8 cellular contexts compared by ENCODE assay signal in genomic region chr19:35628264-35628564, GRCh38. TPM values are rescaled to one million over a fixed set of nuclear protein-coding genes. Genes with fewer than 3 reads are reported as not detected.
DNase-seq lines count a peak whose midpoint lies in the region; FAIRE-seq and TF ChIP-seq lines count a peak whose summit lies in the region.

No MANE protein-coding gene starts in this region.

- TF ChIP-seq CTCF in endothelial cell (IDR thresholded peaks at IDR 0.05; ENCODE audit: unreplicated experiment) (no peak), osteocyte (IDR thresholded peaks at IDR 0.05) (no peak)

- peaks cover 15% of the 10 kb centered on the region for H3K4me1 ChIP-seq in CD8-positive, alpha-beta memory T cell (ENCODE audit: insufficient read depth, low read length)
- H3K4me1 ChIP-seq in NT2/D1 (ENCODE audit: insufficient read depth, insufficient read length), result peaks cover 2% of the 10 kb centered on the region

- no peaks in the 10 kb centered on the region for H3K9me3 ChIP-seq in CD8-positive, alpha-beta memory T cell (ENCODE audit: low read length)
- no peaks in the 10 kb centered on the region for H3K9me3 ChIP-seq in NT2/D1 (ENCODE audit: insufficient read depth, low read length)

- peak overlapping the region; percentile 91 to 99 (median 95) for H3K4me3 Mint-ChIP-seq in CD8-positive, alpha-beta memory T cell
- H3K4me3 Mint-ChIP-seq in endothelial cell (ENCODE audit: unreplicated experiment) (peak overlapping the region; percentile 98), osteocyte (ENCODE audit: unreplicated experiment) (peak overlapping the region; percentile 96)

- peaks cover 5 to 41% (median 8%) of the 10 kb centered on the region in 3 donors for H3K36me3 Mint-ChIP-seq in CD8-positive, alpha-beta memory T cell
- H3K36me3 Mint-ChIP-seq in endothelial cell (ENCODE audit: low read depth, unreplicated experiment), result peaks cover 30% of the 10 kb centered on the region
- H3K36me3 Mint-ChIP-seq in osteocyte (ENCODE audit: unreplicated experiment), result peaks cover 25% of the 10 kb centered on the region

- H3K27ac Mint-ChIP-seq in CD8-positive, alpha-beta memory T cell, result peak overlapping the region; percentile 88 to 100 (median 97)
- H3K27ac Mint-ChIP-seq in endothelial cell (ENCODE audit: unreplicated experiment), result peak overlapping the region; percentile 97
- peak overlapping the region; percentile 92 for H3K27ac Mint-ChIP-seq in osteocyte (ENCODE audit: unreplicated experiment)

- peak overlapping the region; percentile 66 for H3K9ac ChIP-seq in NT2/D1 (ENCODE audit: insufficient read length, low read depth)

- H3K36me3 ChIP-seq in CD8-positive, alpha-beta memory T cell (ENCODE audit: insufficient read depth, low read length), result peaks cover 28% of the 10 kb centered on the region
- peaks cover 29% of the 10 kb centered on the region for H3K36me3 ChIP-seq in NT2/D1 (ENCODE audit: insufficient read depth, insufficient read length, low read length)

- in situ Hi-C loops in KBM-7 (cut with MboI; ENCODE audit: low pct_unique_long_range_greater_than_20kb, low sequenced_read_pairs), result no loop called here

- peak overlapping the region; percentile 90 for H3K27ac ChIP-seq in CD8-positive, alpha-beta memory T cell (ENCODE audit: low read depth, low read length)

- CTCF ChIA-PET in CD8-positive, alpha-beta memory T cell (lab: Charles Lee), result no interaction called here

- H3K4me1 Mint-ChIP-seq in CD8-positive, alpha-beta memory T cell, result peaks cover 22 to 38% (median 29%) of the 10 kb centered on the region in 3 donors
- H3K4me1 Mint-ChIP-seq in endothelial cell (ENCODE audit: unreplicated experiment) (peaks cover 12% of the 10 kb centered on the region), osteocyte (ENCODE audit: unreplicated experiment) (peaks cover 11% of the 10 kb centered on the region)

- H3K27me3 ChIP-seq in CD8-positive, alpha-beta memory T cell (ENCODE audit: insufficient read depth, low read length, poor library complexity, severe bottlenecking), result no peaks in the 10 kb centered on the region
- no peaks in the 10 kb centered on the region for H3K27me3 ChIP-seq in NT2/D1 (ENCODE audit: insufficient read depth, insufficient read length)

- peak overlapping the region; percentile 86 for H3K4me3 ChIP-seq in CD8-positive, alpha-beta memory T cell (ENCODE audit: low read length)
- H3K4me3 ChIP-seq in NT2/D1 (ENCODE audit: insufficient read length, low read depth), result peak overlapping the region; percentile 84

- POLR2A ChIA-PET in CD8-positive, alpha-beta memory T cell (lab: Charles Lee), result no interaction called here

- peaks cover 0 to 3% of the 10 kb centered on the region in 2 donors for H3K27me3 Mint-ChIP-seq in CD8-positive, alpha-beta memory T cell
- peaks cover 6% of the 10 kb centered on the region for H3K27me3 Mint-ChIP-seq in endothelial cell (ENCODE audit: unreplicated experiment)
- no peaks in the 10 kb centered on the region for H3K27me3 Mint-ChIP-seq in osteocyte (ENCODE audit: unreplicated experiment)

- DNase-seq in CD8-positive, alpha-beta memory T cell, result no peak
- DNase-seq in NT2/D1 (ENCODE audit: low read depth, low spot score) (no peak), endothelial cell (ENCODE audit: low spot score) (no peak), osteocyte (ENCODE audit: extremely low spot score, unreplicated experiment) (no peak), frontal cortex (ENCODE audit: low spot score in 2 of 2) (no peak), NCI-H2081 (lab: John Stamatoyannopoulos, UW) (no peak), KBM-7 (no peak), H4 (ENCODE audit: low spot score) (no peak)

- no peaks in the 10 kb centered on the region for H3K9me3 Mint-ChIP-seq in CD8-positive, alpha-beta memory T cell
- H3K9me3 Mint-ChIP-seq in endothelial cell (ENCODE audit: unreplicated experiment), result no peaks in the 10 kb centered on the region
- H3K9me3 Mint-ChIP-seq in osteocyte (ENCODE audit: unreplicated experiment), result no peaks in the 10 kb centered on the region

- FAIRE-seq in frontal cortex (lab: Jason Lieb, UNC), result no peak

RNA-seq across cellular contexts. Expression of gene RBM42, which starts 0.6 kb away (rescaled TPM):
- total RNA-seq in CD8-positive, alpha-beta memory T cell, result 100 to 1,000 TPM; 109 to 116 TPM
- 62.4 TPM for polyA plus RNA-seq in CD8-positive, alpha-beta memory T cell
- total RNA-seq in endothelial cell (ENCODE audit: unreplicated experiment) (116 TPM), osteocyte (88.9 and 95.3 TPM in 2 replicates), frontal cortex (21.6 TPM)
- 135 and 156 TPM in 2 replicates for total RNA-seq in H4 (2014; rRNA removed; shearing (Covaris generic))

RNA-seq across cellular contexts. Expression of gene ETV2, which starts 13.3 kb away (rescaled TPM):
- 1 to 10 TPM; 1.2 TPM for total RNA-seq in CD8-positive, alpha-beta memory T cell
- 1.4 TPM for polyA plus RNA-seq in CD8-positive, alpha-beta memory T cell
- 1,894 TPM for total RNA-seq in endothelial cell (ENCODE audit: unreplicated experiment)
- total RNA-seq in osteocyte, result 1.2 and 1.3 TPM in 2 replicates
- 0.82 TPM for total RNA-seq in frontal cortex
- total RNA-seq in H4 (2014; rRNA removed; shearing (Covaris generic)), result 2.8 and 4.9 TPM in 2 replicates

RNA-seq across cellular contexts. Expression of gene HAUS5, which starts 15.7 kb away (rescaled TPM):
- total RNA-seq in CD8-positive, alpha-beta memory T cell, result 10 to 100 TPM; 37.3 to 39.3 TPM
- polyA plus RNA-seq in CD8-positive, alpha-beta memory T cell, result 6.7 TPM
- total RNA-seq in endothelial cell (ENCODE audit: unreplicated experiment), result 30.2 TPM
- 15.0 and 16.6 TPM in 2 replicates for total RNA-seq in osteocyte
- 5.3 TPM for total RNA-seq in frontal cortex
- 17.2 and 22.7 TPM in 2 replicates for total RNA-seq in H4 (2014; rRNA removed; shearing (Covaris generic))

RNA-seq across cellular contexts. Expression of gene COX6B1, which starts 19.9 kb away (rescaled TPM):
- 100 to 1,000 TPM; 433 to 452 TPM for total RNA-seq in CD8-positive, alpha-beta memory T cell
- 753 TPM for polyA plus RNA-seq in CD8-positive, alpha-beta memory T cell
- total RNA-seq in endothelial cell (ENCODE audit: unreplicated experiment), result 428 TPM
- total RNA-seq in osteocyte, result 317 and 370 TPM in 2 replicates
- 210 TPM for total RNA-seq in frontal cortex
- 1,937 and 2,103 TPM in 2 replicates for total RNA-seq in H4 (2014; rRNA removed; shearing (Covaris generic))

RNA-seq across cellular contexts. Expression of gene UPK1A, which starts 38.1 kb away (rescaled TPM):
- total RNA-seq in CD8-positive, alpha-beta memory T cell, result under 1 TPM in 1 of 2 experiments, not detected in 1; 0.22 TPM
- polyA plus RNA-seq in CD8-positive, alpha-beta memory T cell, result not detected
- not detected for total RNA-seq in endothelial cell (ENCODE audit: unreplicated experiment)
- total RNA-seq in osteocyte, result not detected in 2 replicates
- total RNA-seq in frontal cortex, result not detected
- total RNA-seq in H4 (2014; rRNA removed; shearing (Covaris generic)), result not detected in 2 replicates

Comparison
In these comparisons a context has a peak if more than half of its experiments do, and no peak if none do; other contexts are left out.
1. RNA of gene ETV2, which starts 13.3 kb away (total RNA-seq): 1,894 TPM in endothelial cell (single experiment); 2.8 to 4.9 TPM in H4, 1.2 to 1.3 TPM in osteocyte, 1.2 TPM in CD8-positive, alpha-beta memory T cell and 0.82 TPM in frontal cortex (single experiment); every median in the first group is over 100 times any median in the second.
2. Peak in every context shown above with its lines, with median percentiles within 50 percentile points of each other: H3K27ac Mint-ChIP-seq and H3K4me3 Mint-ChIP-seq.